10 cellular contexts compared by ENCODE assay signal in the genomic region with DNA sequence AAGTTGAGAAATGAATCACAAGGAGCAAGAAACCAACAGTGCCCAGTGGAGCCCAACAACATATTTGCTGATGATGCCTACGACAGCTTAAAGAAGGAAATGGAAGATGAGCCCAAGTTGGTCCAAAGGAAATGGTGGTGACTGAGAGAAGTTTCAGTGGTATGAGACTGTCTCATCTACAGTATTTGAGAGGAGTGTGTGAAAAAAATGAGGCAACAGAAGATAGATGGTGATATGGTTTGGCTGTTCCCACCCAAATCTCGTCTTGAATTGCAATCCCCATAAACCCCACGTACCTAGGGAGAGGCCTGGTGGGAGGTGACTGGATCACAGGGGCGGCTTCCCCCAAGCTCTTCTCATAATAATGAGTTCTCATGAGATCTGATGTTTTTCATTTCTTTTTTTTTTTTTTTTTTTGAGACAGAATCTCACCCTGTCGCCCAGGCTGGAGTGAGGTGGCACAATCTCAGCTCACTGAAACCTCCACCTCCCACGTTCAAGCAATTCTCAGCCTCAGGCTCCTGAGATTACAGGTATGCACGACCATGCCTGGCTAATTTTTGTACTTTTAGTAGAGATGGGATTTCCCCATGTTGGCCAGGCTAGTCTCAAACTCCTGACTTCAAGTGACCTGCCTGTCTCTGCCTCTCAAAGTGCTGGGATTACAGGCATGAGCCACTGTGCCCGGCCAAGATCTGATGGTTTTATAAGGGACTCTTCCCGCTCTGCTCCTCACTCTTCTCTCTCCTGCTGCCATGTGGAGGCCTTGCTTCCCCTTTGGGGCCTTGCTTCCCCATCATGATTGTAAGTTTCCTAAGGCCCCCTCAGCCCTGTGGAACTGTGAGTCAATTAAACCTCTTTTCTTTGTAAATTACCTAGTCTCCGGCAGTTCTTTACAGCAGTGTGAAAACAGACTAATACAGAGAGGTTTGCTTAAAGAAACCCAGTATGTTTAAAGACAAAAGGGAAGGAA. TPM values are rescaled to one million over a fixed set of nuclear protein-coding genes. Genes with fewer than 3 reads are reported as not detected.
A peak's percentile ranks its signal among the peaks of the same experiment; 100 is the strongest.
DNase-seq lines count a peak whose midpoint lies in the region; ATAC-seq and TF ChIP-seq lines count a peak whose summit lies in the region.
"Had no signal": no experiment of that assay in that cellular context is flagged by ENCODE, and none has a peak within 500 bp of the region (broad histone marks: within the 10 kb centered on the region; RNA-seq: fewer than 3 reads in every experiment).

No MANE protein-coding gene starts in this region.

- BruUV-seq in A673 (replicated peaks; lab: Mats Ljungman, UMichigan) = no TSS peak

- H3K9me3 Mint-ChIP-seq in dendritic cell treated with granulocyte-macrophage colony-stimulating factor and Interleukin-4, amounts not matched to agents 40 ng/mL and 50 ng/mL, for 4 days = no peaks in the 10 kb centered on the region

- no peaks in the 10 kb centered on the region for H3K4me1 ChIP-seq in A673 (ENCODE audit: insufficient read depth, low read length, poor library complexity, severe bottlenecking)
- H3K4me1 ChIP-seq in adrenal gland (replicated peaks in 1 of 2) = peaks cover 0 to 4% of the 10 kb centered on the region in 2 donors

- 89 to 94% (median 93%) methylated on average over 10 of the region's 10 CpGs for WGBS in adrenal gland, 4 donors

- H3K27ac ChIP-seq in A673 (ENCODE audit: low read depth, low read length, poor library complexity, severe bottlenecking) (no peak overlapping the region), adrenal gland (no peak overlapping the region)

- ATAC-seq in GM21381 (IDR thresholded peaks at IDR 0.05; ENCODE audit: unreplicated experiment) (peak; percentile 78), HG03460 (IDR thresholded peaks at IDR 0.05; ENCODE audit: unreplicated experiment) (peak; percentile 82)

- DNase-seq in GM12864 (ENCODE audit: low read depth) = peak; percentile 73
- DNase-seq in NCI-H1930 (lab: John Stamatoyannopoulos, UW) = no peak
- no peak for DNase-seq in A673 (ENCODE audit: low spot score)
- DNase-seq in adrenal gland = no peak
- DNase-seq in activated gamma-delta T cell (lab: John Stamatoyannopoulos, UW) = no peak
- DNase-seq: NCI-H2029 had no signal

- TF ChIP-seq POLR2A in adrenal gland (IDR thresholded peaks at IDR 0.05) = no peak

- TF ChIP-seq CTCF in GM12864 (IDR thresholded peaks at IDR 0.05; ENCODE audit: low read depth, low read length, missing control alignments) = no peak
- TF ChIP-seq CTCF in A673 (conservative IDR thresholded peaks at IDR 0.05; ENCODE audit: low read depth, low read length) = no peak
- no peak for TF ChIP-seq CTCF in adrenal gland (IDR thresholded peaks at IDR 0.05)

- H3K36me3 ChIP-seq in A673 (ENCODE audit: insufficient read depth, low read length, poor library complexity, severe bottlenecking) (peaks cover 18% of the 10 kb centered on the region), adrenal gland (replicated peaks in 1 of 2) (no peaks in the 10 kb centered on the region)

- H3K4me3 Mint-ChIP-seq in dendritic cell treated with granulocyte-macrophage colony-stimulating factor and Interleukin-4, amounts not matched to agents 40 ng/mL and 50 ng/mL, for 4 days = no peak overlapping the region

- H3K9me3 ChIP-seq in A673 (ENCODE audit: low read depth, low read length, poor library complexity, severe bottlenecking) (peaks cover 3% of the 10 kb centered on the region), adrenal gland (replicated peaks in 1 of 3) (no peaks in the 10 kb centered on the region)

- no peak overlapping the region; the same call in 1 of the 2 replicates for H3K4me3 ChIP-seq in GM12864 (ENCODE audit: low read depth, low read length)
- no peak overlapping the region for H3K4me3 ChIP-seq in A673 (ENCODE audit: low read depth, low read length, poor library complexity, severe bottlenecking)
- no peak overlapping the region for H3K4me3 ChIP-seq in adrenal gland

- CTCF ChIA-PET in A673 (lab: Charles Lee) = interaction anchor here (0.6 kb wide), 1 partner anchor 413 kb away, joined by 4 read pairs; no protein-coding TSS in a partner anchor

- POLR2A ChIA-PET in A673 (lab: Charles Lee; ENCODE audit: low non-redundant PET) = no interaction called here

- intact Hi-C loops in dendritic cell treated with granulocyte-macrophage colony-stimulating factor and Interleukin-4, amounts not matched to agents 40 ng/mL and 50 ng/mL, for 4 days (cut with micrococcal nuclease) = no loop called here
- intact Hi-C loops in A673 (cut with micrococcal nuclease; ENCODE audit: unreplicated experiment) = no loop called here
- intact Hi-C loops in adrenal gland (cut with DNase I) = no loop called here

- peaks cover 72% of the 10 kb centered on the region for H3K36me3 Mint-ChIP-seq in dendritic cell treated with granulocyte-macrophage colony-stimulating factor and Interleukin-4, amounts not matched to agents 40 ng/mL and 50 ng/mL, for 4 days (ENCODE audit: low read depth)

- H3K27ac Mint-ChIP-seq in dendritic cell treated with granulocyte-macrophage colony-stimulating factor and Interleukin-4, amounts not matched to agents 40 ng/mL and 50 ng/mL, for 4 days = peak overlapping the region; percentile 73

- H3K27me3 ChIP-seq in A673 (replicated peaks; ENCODE audit: insufficient read depth, low read depth, low read length, poor library complexity) = no peaks in the 10 kb centered on the region
- no peaks in the 10 kb centered on the region for H3K27me3 ChIP-seq in adrenal gland

- peaks cover 23% of the 10 kb centered on the region for H3K4me1 Mint-ChIP-seq in dendritic cell treated with granulocyte-macrophage colony-stimulating factor and Interleukin-4, amounts not matched to agents 40 ng/mL and 50 ng/mL, for 4 days (ENCODE audit: low read depth)

- no peaks in the 10 kb centered on the region for H3K27me3 Mint-ChIP-seq in dendritic cell treated with granulocyte-macrophage colony-stimulating factor and Interleukin-4, amounts not matched to agents 40 ng/mL and 50 ng/mL, for 4 days

RNA-seq across cellular contexts. Expression of gene EFCAB9, which starts 30.2 kb away (rescaled TPM):
- total RNA-seq in A673 (2021) (not detected in 2 replicates), adrenal gland (not detected)
- polyA plus RNA-seq in adrenal gland = not detected
- total RNA-seq: urinary bladder had no signal
- polyA plus RNA-seq: urinary bladder had no signal

RNA-seq across cellular contexts. Expression of gene STK10, which starts 36.2 kb away (rescaled TPM):
- total RNA-seq in A673 (2021) = 3.8 and 3.9 TPM in 2 replicates
- 10 to 100 TPM in 7 of 8 donors, 1 to 10 TPM in 1; 6.6 to 39.1 (median 24.8) TPM for total RNA-seq in adrenal gland
- 10 to 100 TPM in 2 of 3 donors, 1 to 10 TPM in 1; 5.5 to 17.1 (median 12.9) TPM for polyA plus RNA-seq in adrenal gland

RNA-seq across cellular contexts. Expression of gene UBTD2, which starts 59.4 kb away (rescaled TPM):
- total RNA-seq in A673 (2021) (18.3 and 20.0 TPM in 2 replicates), adrenal gland (10 to 100 TPM; 11.4 to 22.7 (median 17.2) TPM)
- polyA plus RNA-seq in adrenal gland = 10 to 100 TPM in 2 of 3 donors, 1 to 10 TPM in 1; 8.2 to 19.7 (median 11.0) TPM
